1 cellular context compared by ENCODE assay signal in genomic region chr17:48871551-48872351, GRCh38.
A peak's percentile ranks its signal among the peaks of the same experiment; 100 is the strongest.
TF ChIP-seq lines count a peak whose summit lies in the region.

No MANE protein-coding gene starts in this region.

TF ChIP-seq in K562, 482 proteins besides CTCF, POLR2A, EP300 and RAD21 (continued from another document):
- 0 out of 4 replicates have a peak, but pooled peaks of 1 of the 2 experiments have one; percentile 16 for TF ChIP-seq MAZ (CRISPR knock-in tag; conservative IDR thresholded peaks at IDR 0.05 in 1 of 2, IDR thresholded peaks at IDR 0.05 in 1 of 2)
- no peak for TF ChIP-seq HNRNPUL1 (IDR thresholded peaks at IDR 0.05; ENCODE audit: low read length)
- TF ChIP-seq ZNF778 (CRISPR knock-in tag; IDR thresholded peaks at IDR 0.05) = no peak
- TF ChIP-seq CBFA2T3 (IDR thresholded peaks at IDR 0.05) = peak; percentile 91
- no peak for TF ChIP-seq SIN3B (IDR thresholded peaks at IDR 0.05; ENCODE audit: low read depth)
- TF ChIP-seq MAX (CRISPR knock-in tag; IDR thresholded peaks at IDR 0.05) = no peak
- TF ChIP-seq EGR1 (conservative IDR thresholded peaks at IDR 0.05) = peak; percentile 52; the same call in 1 of the 2 replicates
- TF ChIP-seq GATAD2B (IDR thresholded peaks at IDR 0.05; ENCODE audit: borderline replicate concordance) = no peak
- TF ChIP-seq PHF21A (IDR thresholded peaks at IDR 0.05; ENCODE audit: borderline replicate concordance, low read depth) = 0 out of 2 replicates have a peak, but pooled peaks have one; percentile 42
- no peak for TF ChIP-seq GTF3C2 (IDR thresholded peaks at IDR 0.05; ENCODE audit: borderline replicate concordance, extremely low read depth, insufficient read length)
- no peak for TF ChIP-seq ELF4 (CRISPR knock-in tag; IDR thresholded peaks at IDR 0.05)
- TF ChIP-seq ZFP91 (CRISPR knock-in tag; IDR thresholded peaks at IDR 0.05) = no peak
- no peak for TF ChIP-seq ID3 (CRISPR knock-in tag; IDR thresholded peaks at IDR 0.05)
- peak; percentile 97 for TF ChIP-seq ID3 (tag; IDR thresholded peaks at IDR 0.05)
- no peak for TF ChIP-seq THAP12 (CRISPR knock-in tag; IDR thresholded peaks at IDR 0.05)
- TF ChIP-seq C11orf30 (IDR thresholded peaks at IDR 0.05; ENCODE audit: low read depth) = no peak
- peak; percentile 90 to 99 for TF ChIP-seq RCOR1 (IDR thresholded peaks at IDR 0.05; ENCODE audit: borderline replicate concordance in 1 of 2, low read depth in 2 of 2, low read length in 2 of 2)
- no peak for TF ChIP-seq ZNF23 (CRISPR knock-in tag; IDR thresholded peaks at IDR 0.05)
- no peak for TF ChIP-seq FOXP4 (CRISPR knock-in tag; IDR thresholded peaks at IDR 0.05; ENCODE audit: borderline replicate concordance)
- TF ChIP-seq TCF3 (CRISPR knock-in tag; IDR thresholded peaks at IDR 0.05) = peak; percentile 76
- no peak for TF ChIP-seq NCOA2 (IDR thresholded peaks at IDR 0.05; ENCODE audit: partially characterized antibody in 2 of 2)
- no peak for TF ChIP-seq PBX2 (CRISPR knock-in tag; IDR thresholded peaks at IDR 0.05; ENCODE audit: low read depth)
- peak; percentile 71 for TF ChIP-seq PBX2 (tag; conservative IDR thresholded peaks at IDR 0.05; ENCODE audit: low read depth)
- peak; percentile 97 to 98 for TF ChIP-seq FOXA3 (CRISPR knock-in tag; conservative IDR thresholded peaks at IDR 0.05 in 1 of 2, IDR thresholded peaks at IDR 0.05 in 1 of 2)
- 0 out of 2 replicates have a peak, but pooled peaks have one; percentile 64 for TF ChIP-seq ZNF584 (CRISPR knock-in tag; IDR thresholded peaks at IDR 0.05; ENCODE audit: low read depth)
- TF ChIP-seq ZBTB1 (CRISPR knock-in tag; IDR thresholded peaks at IDR 0.05; ENCODE audit: borderline replicate concordance, low read depth) = no peak
